8 cellular contexts compared by ENCODE assay signal in genomic region chr6:149032318-149032598, GRCh38.
A peak's percentile ranks its signal among the peaks of the same experiment; 100 is the strongest.
DNase-seq lines count a peak whose midpoint lies in the region; ATAC-seq and TF ChIP-seq lines count a peak whose summit lies in the region.

No MANE protein-coding gene starts in this region.

- no peak for DNase-seq in left lung
- DNase-seq in GM13976 (ENCODE audit: low spot score) = no peak
- DNase-seq in NCI-H526 treated with DMSO at 0.1 percent for 48 hours (lab: John Stamatoyannopoulos, UW) = no peak

- TF ChIP-seq CTCF in C4-2B (conservative IDR thresholded peaks at IDR 0.05) (no peak), Loucy (conservative IDR thresholded peaks at IDR 0.05; ENCODE audit: low read length) (no peak), left lung (IDR thresholded peaks at IDR 0.05) (no peak), GM13976 (IDR thresholded peaks at IDR 0.05; ENCODE audit: borderline replicate concordance, control extremely low read depth, extremely low read depth, insufficient read depth, missing control alignments) (no peak)

- in situ Hi-C loops in GM13976 (cut with MboI; ENCODE audit: low sequenced_read_pairs, unreplicated experiment) = loop anchor here (10.0 kb wide), 1 partner anchor 403 kb away; no protein-coding TSS in a partner anchor

- no peaks in the 10 kb centered on the region for H3K79me2 ChIP-seq in Loucy (ENCODE audit: insufficient read depth, low read length)

- H2AFZ ChIP-seq in Loucy (ENCODE audit: low read length) = no peak overlapping the region

- H3K4me3 ChIP-seq in Loucy (ENCODE audit: low read length, poor library complexity, severe bottlenecking) = peak overlapping the region; percentile 15
- no peak overlapping the region for H3K4me3 ChIP-seq in left lung

- H3K9ac ChIP-seq in Loucy (ENCODE audit: low read depth, low read length, poor library complexity, severe bottlenecking) = peak overlapping the region; percentile 43

- no peaks in the 10 kb centered on the region for H4K20me1 ChIP-seq in Loucy (ENCODE audit: insufficient read depth, low read length, poor library complexity, severe bottlenecking)

- peak; percentile 19 for ATAC-seq in GM21528 (IDR thresholded peaks at IDR 0.05; ENCODE audit: low FRiP score, unreplicated experiment)
- ATAC-seq in left lung = peak; percentile 6
- no peak for ATAC-seq in GM18870 (IDR thresholded peaks at IDR 0.05; ENCODE audit: unreplicated experiment)
- no peak for ATAC-seq in GM19467 (IDR thresholded peaks at IDR 0.05; ENCODE audit: unreplicated experiment)

- no peaks in the 10 kb centered on the region for H3K9me2 ChIP-seq in Loucy (replicated peaks; ENCODE audit: low read depth, low read length)

- H3K9me3 ChIP-seq in Loucy (ENCODE audit: insufficient read depth, low read depth, low read length) = no peaks in the 10 kb centered on the region
- no peaks in the 10 kb centered on the region for H3K9me3 ChIP-seq in left lung

- no peaks in the 10 kb centered on the region for H3K36me3 ChIP-seq in Loucy (ENCODE audit: insufficient read depth, low read length)
- H3K36me3 ChIP-seq in left lung = no peaks in the 10 kb centered on the region

- H3K4me2 ChIP-seq in Loucy (ENCODE audit: low read depth, low read length, poor library complexity, severe bottlenecking) = peak overlapping the region; percentile 60

- H3K27me3 ChIP-seq in Loucy (ENCODE audit: insufficient read depth, low read length, poor library complexity, severe bottlenecking) (no peaks in the 10 kb centered on the region), left lung (no peaks in the 10 kb centered on the region)

- H3K4me1 ChIP-seq in Loucy (ENCODE audit: insufficient read depth, low read length, poor library complexity, severe bottlenecking) (peaks cover 44% of the 10 kb centered on the region), left lung (peaks cover 5 to 6% of the 10 kb centered on the region in 2 donors)

- intact Hi-C loops in left lung (cut with DNase I) = loop anchor here in 1 of 2 donors (10.0 kb wide), 2 partner anchors 403 to 483 kb away; no protein-coding TSS in a partner anchor

- H3F3A ChIP-seq in Loucy (ENCODE audit: low read depth) = no peaks in the 10 kb centered on the region

- H3K27ac ChIP-seq in C4-2B (peak overlapping the region; percentile 49), left lung (no peak overlapping the region)

Comparison
In these comparisons a context has a peak if more than half of its experiments do, and no peak if none do; other contexts are left out.
1. ATAC-seq: peak in GM21528 (single experiment) and left lung (single experiment); none in GM18870 (single experiment) and GM19467 (single experiment).